ENCODE assay signal across 8 cellular contexts in genomic region chr2:231613655-231614558, GRCh38. TPM values are rescaled to one million over a fixed set of nuclear protein-coding genes. Genes with fewer than 3 reads are reported as not detected.
DNase-seq lines count a peak whose midpoint lies in the region; ATAC-seq and TF ChIP-seq lines count a peak whose summit lies in the region.

No MANE protein-coding gene starts in this region.

- H3K36me3 ChIP-seq in GM23338 (ENCODE audit: insufficient read depth) (no peaks in the 10 kb centered on the region), uterus (no peaks in the 10 kb centered on the region)

- no peaks in the 10 kb centered on the region for H3K27me3 ChIP-seq in GM23338 (ENCODE audit: insufficient read depth)
- no peaks in the 10 kb centered on the region for H3K27me3 ChIP-seq in right cardiac atrium (ENCODE audit: control insufficient read depth, insufficient read depth)
- no peaks in the 10 kb centered on the region for H3K27me3 ChIP-seq in uterus

- WGBS in right cardiac atrium, result 2% methylated on average over 84 of the region's 86 CpGs

- DNase-seq in GM03348 (ENCODE audit: low spot score) (peak; percentile 91), GM23338 (ENCODE audit: low spot score) (peak; percentile 95), Kasumi-1 (lab: John Stamatoyannopoulos, UW) (peak; percentile 82 to 84), T-cell (peak in 24 of 34 experiments; percentile 14 to 59 (median 33)), amygdala (lab: John Stamatoyannopoulos, UW) (peak in 55 of 56 donors; percentile 46 to 96 (median 86)), right cardiac atrium (peak; percentile 94 to 96 (median 96)), pulmonary artery endothelial cell (ENCODE audit: low read depth, low spot score) (peak; percentile 55), uterus (peak; percentile 92 to 93)

- TF ChIP-seq CTCF in GM23338 (conservative IDR thresholded peaks at IDR 0.05; ENCODE audit: low read depth in 2 of 2) (peak in 1 of 2 experiments; percentile 13; a peak in 2 of 4 replicates), uterus (IDR thresholded peaks at IDR 0.05) (peak in 3 of 4 experiments; percentile 15 to 63 (median 43))

- no peak overlapping the region for H2AFZ ChIP-seq in GM23338

- H4K20me1 ChIP-seq in GM23338 (replicated peaks; ENCODE audit: insufficient read depth), result no peaks in the 10 kb centered on the region

- POLR2A ChIA-PET in T-cell (lab: Charles Lee), result interaction anchor here in 1 of 2 donors (0.7 to 1.0 kb wide), 3 partner anchors 93 to 101 kb away, joined by 3 read pairs; partner anchors contain the start of gene PTMA

- H3F3A ChIP-seq in GM23338 (replicated peaks; ENCODE audit: low read depth), result peaks cover 40% of the 10 kb centered on the region

- H3K4me2 ChIP-seq in GM23338, result peak overlapping the region; percentile 94

- peak overlapping the region; percentile 74 for H3K4me3 ChIP-seq in GM23338
- H3K4me3 ChIP-seq in right cardiac atrium (ENCODE audit: low read length), result peak overlapping the region; percentile 56
- peak overlapping the region; percentile 37 to 43 for H3K4me3 ChIP-seq in uterus

- ATAC-seq in GM23338, result peak; percentile 49
- ATAC-seq in T-cell (replicated peaks in 1 of 4), result peak; percentile 53 to 59 (median 55)
- peak; percentile 88 to 90 for ATAC-seq in right cardiac atrium

- H3K4me3 Mint-ChIP-seq in GM23338 (peak overlapping the region; percentile 78), T-cell (peak overlapping the region; percentile 76 to 84 (median 79))

- H3K4me1 ChIP-seq in GM23338 (ENCODE audit: insufficient read depth) (peaks cover 45% of the 10 kb centered on the region), right cardiac atrium (ENCODE audit: control insufficient read depth, insufficient read depth, low read length) (peaks cover 4% of the 10 kb centered on the region), uterus (peaks cover 8 to 21% of the 10 kb centered on the region in 2 donors)

- intact Hi-C loops in right cardiac atrium (cut with DNase I), result loop anchor here (2.0 to 5.0 kb wide), 7 partner anchors 33 to 101 kb away; no protein-coding TSS in a partner anchor
- intact Hi-C loops in uterus (cut with DNase I; ENCODE audit: low total_unique reads), result loop anchor here (2.0 kb wide), 2 partner anchors 61 to 97 kb away; no protein-coding TSS in a partner anchor

- H3K27ac Mint-ChIP-seq in GM23338 (peak overlapping the region; percentile 99), T-cell (peak overlapping the region; percentile 74 to 81)

- peak in 1 of 2 donors; percentile 79 for TF ChIP-seq POLR2A in uterus (IDR thresholded peaks at IDR 0.05)

- peaks cover 52% of the 10 kb centered on the region for H3K4me1 Mint-ChIP-seq in GM23338
- peaks cover 37 to 40% (median 39%) of the 10 kb centered on the region in 3 donors for H3K4me1 Mint-ChIP-seq in T-cell

- no peaks in the 10 kb centered on the region for H3K9me2 ChIP-seq in GM23338 (ENCODE audit: insufficient read depth)

- CTCF ChIA-PET in T-cell (lab: Charles Lee), result interaction anchor here (0.6 to 3.7 kb wide), 9 partner anchors 12 to 138 kb away, joined by 3 to 29 read pairs (median 10); no protein-coding TSS in a partner anchor

- no peaks in the 10 kb centered on the region for H3K9me3 ChIP-seq in right cardiac atrium (ENCODE audit: control insufficient read depth, low read length)
- H3K9me3 ChIP-seq in uterus, result no peaks in the 10 kb centered on the region

- H3K9me3 Mint-ChIP-seq in GM23338 (peaks cover 2% of the 10 kb centered on the region; the same call in 2 of the 3 replicates), T-cell (no peaks in the 10 kb centered on the region)

- H3K36me3 Mint-ChIP-seq in GM23338 (ENCODE audit: low read depth) (no peaks in the 10 kb centered on the region), T-cell (no peaks in the 10 kb centered on the region)

- H3K27me3 Mint-ChIP-seq in GM23338 (ENCODE audit: insufficient read depth, low read depth, poor library complexity) (peaks cover 34% of the 10 kb centered on the region), T-cell (no peaks in the 10 kb centered on the region)

- H3K27ac ChIP-seq in GM23338 (ENCODE audit: low read depth) (peak overlapping the region; percentile 100), right cardiac atrium (ENCODE audit: low read length) (peak overlapping the region; percentile 99), uterus (peak overlapping the region; percentile 99 to 100)

- no peaks in the 10 kb centered on the region for H3K79me2 ChIP-seq in GM23338 (replicated peaks; ENCODE audit: insufficient read depth)

TF ChIP-seq in GM23338, 12 proteins besides CTCF, POLR2A, EP300 and RAD21 (continues in another document):
- TF ChIP-seq ZNF114 (CRISPR knock-in tag; IDR thresholded peaks at IDR 0.05), result no peak
- TF ChIP-seq CREB1 (CRISPR knock-in tag; IDR thresholded peaks at IDR 0.05; ENCODE audit: low read depth), result peak; percentile 72; the same call in 1 of the 2 replicates
- TF ChIP-seq EZH2phosphoT487 (IDR thresholded peaks at IDR 0.05; ENCODE audit: unreplicated experiment), result no peak
- no peak for TF ChIP-seq NANOG (IDR thresholded peaks at IDR 0.05; ENCODE audit: borderline replicate concordance)
- TF ChIP-seq, protein P1, sequence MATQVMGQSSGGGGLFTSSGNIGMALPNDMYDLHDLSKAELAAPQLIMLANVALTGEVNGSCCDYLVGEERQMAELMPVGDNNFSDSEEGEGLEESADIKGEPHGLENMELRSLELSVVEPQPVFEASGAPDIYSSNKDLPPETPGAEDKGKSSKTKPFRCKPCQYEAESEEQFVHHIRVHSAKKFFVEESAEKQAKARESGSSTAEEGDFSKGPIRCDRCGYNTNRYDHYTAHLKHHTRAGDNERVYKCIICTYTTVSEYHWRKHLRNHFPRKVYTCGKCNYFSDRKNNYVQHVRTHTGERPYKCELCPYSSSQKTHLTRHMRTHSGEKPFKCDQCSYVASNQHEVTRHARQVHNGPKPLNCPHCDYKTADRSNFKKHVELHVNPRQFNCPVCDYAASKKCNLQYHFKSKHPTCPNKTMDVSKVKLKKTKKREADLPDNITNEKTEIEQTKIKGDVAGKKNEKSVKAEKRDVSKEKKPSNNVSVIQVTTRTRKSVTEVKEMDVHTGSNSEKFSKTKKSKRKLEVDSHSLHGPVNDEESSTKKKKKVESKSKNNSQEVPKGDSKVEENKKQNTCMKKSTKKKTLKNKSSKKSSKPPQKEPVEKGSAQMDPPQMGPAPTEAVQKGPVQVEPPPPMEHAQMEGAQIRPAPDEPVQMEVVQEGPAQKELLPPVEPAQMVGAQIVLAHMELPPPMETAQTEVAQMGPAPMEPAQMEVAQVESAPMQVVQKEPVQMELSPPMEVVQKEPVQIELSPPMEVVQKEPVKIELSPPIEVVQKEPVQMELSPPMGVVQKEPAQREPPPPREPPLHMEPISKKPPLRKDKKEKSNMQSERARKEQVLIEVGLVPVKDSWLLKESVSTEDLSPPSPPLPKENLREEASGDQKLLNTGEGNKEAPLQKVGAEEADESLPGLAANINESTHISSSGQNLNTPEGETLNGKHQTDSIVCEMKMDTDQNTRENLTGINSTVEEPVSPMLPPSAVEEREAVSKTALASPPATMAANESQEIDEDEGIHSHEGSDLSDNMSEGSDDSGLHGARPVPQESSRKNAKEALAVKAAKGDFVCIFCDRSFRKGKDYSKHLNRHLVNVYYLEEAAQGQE (IDR thresholded peaks at IDR 0.05; ENCODE audit: unreplicated experiment), result no peak
- no peak for TF ChIP-seq EZH2 (IDR thresholded peaks at IDR 0.05; ENCODE audit: low read depth, unreplicated experiment)
- TF ChIP-seq ETS1 (IDR thresholded peaks at IDR 0.05), result peak; percentile 13
- peak; percentile 71 for TF ChIP-seq POLR2AphosphoS5 (IDR thresholded peaks at IDR 0.05; ENCODE audit: low read depth)

RNA-seq across cellular contexts. Expression of gene TEX44, which starts 21.2 kb away (rescaled TPM):
- not detected in 2 replicates for total RNA-seq in GM23338 (2014; rRNA removed; shearing (Covaris generic))
- polyA plus RNA-seq in GM23338 (2016; fragmentation: Nextera tagmentation; extraction: Ambion mirVana) (not detected in 2 replicates), right cardiac atrium (not detected)
- total RNA-seq in T-cell (not detected), right cardiac atrium (not detected), pulmonary artery endothelial cell (not detected in 2 replicates), uterus (not detected)

Comparison
In these comparisons a context has a peak if more than half of its experiments do, and no peak if none do; other contexts are left out.
1. Peak in every context shown above with its lines: DNase-seq, ATAC-seq, H3K4me3 ChIP-seq and H3K27ac ChIP-seq.
2. DNase-seq: peak in every context shown above with its lines; median percentile 96 in right cardiac atrium; 95 in GM23338; 92 in uterus; 91 in GM03348; 86 in amygdala; 83 in Kasumi-1; 55 in pulmonary artery endothelial cell; 33 in T-cell.